Comparison of ENCODE assay signal across 30 cellular contexts in genomic region chr11:89604281-89604680, GRCh38.
"Had no signal": no experiment of that assay in that cellular context is flagged by ENCODE, and none has a peak within 500 bp of the region (broad histone marks: within the 10 kb centered on the region; RNA-seq: fewer than 3 reads in every experiment).

No MANE protein-coding gene starts in this region.

- H3K36me3 Mint-ChIP-seq: activated naive CD8-positive, alpha-beta T cell treated with anti-CD3 and anti-CD28 coated beads for 36 hours had no signal

- H3K4me3 ChIP-seq: K562, PC-9 had no signal

- H3K4me2 ChIP-seq: PC-9 had no signal

- FAIRE-seq: K562, RCC 7860, TTC549 had no signal

- DNase-seq: activated CD4-positive, alpha-beta T cell treated with anti-CD3 and anti-CD28 coated beads, Interleukin-2, amount 10 ng/mL, durations not matched to agents 24 days and 14 days; activated CD4-positive, alpha-beta T cell treated with anti-CD3 and anti-CD28 coated beads, Interleukin-2, amount 50 U/mL, for 4 hours; activated CD8-positive, alpha-beta T cell treated with anti-CD3 and anti-CD28 coated beads for 36 hours; activated effector memory CD4-positive, alpha-beta T cell treated with anti-CD3 and anti-CD28 coated beads, Interleukin-2, amount 50 U/mL, for 16 hours; activated naive CD4-positive, alpha-beta T cell; activated naive CD4-positive, alpha-beta T cell treated with anti-CD3 and anti-CD28 coated beads, Interleukin-2, amount 50 U/mL, for 16 hours; activated naive CD8-positive, alpha-beta T cell treated with anti-CD3 and anti-CD28 coated beads for 36 hours; activated T-cell treated with anti-CD3 and anti-CD28 coated beads, Interleukin-2, amount 50 U/mL, for 1 hour; activated T-cell treated with anti-CD3 and anti-CD28 coated beads, Interleukin-2, amount 50 U/mL, for 72 hours; amniotic stem cell; aorta; caudate nucleus; cerebellar nuclear complex; NCI-H1092 treated with DMSO at 0.1 percent for 48 hours; NCI-H1417; NCI-H187 treated with DMSO at 0.1 percent for 48 hours; NCI-H2081; NCI-H2171 treated with DMSO at 0.1 percent for 48 hours; NCI-H2227 treated with DMSO at 0.1 percent for 48 hours; NCI-H446; NCI-H524; NCI-H69; PC-9; SIG-M5 had no signal

- H3K9me3 Mint-ChIP-seq: activated CD4-positive, alpha-beta T cell treated with anti-CD3 and anti-CD28 coated beads, Interleukin-2, amount 10 ng/mL, durations not matched to agents 24 days and 14 days had no signal

- H3K27me3 Mint-ChIP-seq: activated CD4-positive, alpha-beta T cell treated with anti-CD3 and anti-CD28 coated beads, Interleukin-2, amount 10 ng/mL, durations not matched to agents 24 days and 14 days; activated CD8-positive, alpha-beta T cell treated with anti-CD3 and anti-CD28 coated beads for 36 hours; activated naive CD8-positive, alpha-beta T cell treated with anti-CD3 and anti-CD28 coated beads for 36 hours; activated T-helper 17 cell treated with anti-CD3 and anti-CD28 coated beads, Interleukin-2, amount 50 U/mL, for 72 hours had no signal

- H3K27ac Mint-ChIP-seq: activated CD4-positive, alpha-beta T cell treated with anti-CD3 and anti-CD28 coated beads, Interleukin-2, amount 10 ng/mL, durations not matched to agents 24 days and 14 days; activated CD8-positive, alpha-beta T cell treated with anti-CD3 and anti-CD28 coated beads for 36 hours; activated naive CD8-positive, alpha-beta T cell treated with anti-CD3 and anti-CD28 coated beads for 36 hours; activated T-cell treated with anti-CD3 and anti-CD28 coated beads, Interleukin-2, amount 50 U/mL, for 72 hours; activated T-helper 17 cell treated with anti-CD3 and anti-CD28 coated beads, Interleukin-2, amount 50 U/mL, for 72 hours had no signal

- H2AFZ ChIP-seq: PC-9 had no signal

- H3K27ac ChIP-seq: PC-9, RWPE1 had no signal

- ATAC-seq: activated CD8-positive, alpha-beta T cell treated with anti-CD3 and anti-CD28 coated beads for 36 hours; activated T-cell treated with anti-CD3 and anti-CD28 coated beads, Interleukin-2, amount 50 U/mL, for 72 hours; activated T-helper 17 cell treated with anti-CD3 and anti-CD28 coated beads, Interleukin-2, amount 50 U/mL, for 72 hours; K562; Right ventricle myocardium inferior had no signal

- H3K4me1 Mint-ChIP-seq: activated CD4-positive, alpha-beta T cell treated with anti-CD3 and anti-CD28 coated beads, Interleukin-2, amount 10 ng/mL, durations not matched to agents 24 days and 14 days; activated naive CD8-positive, alpha-beta T cell treated with anti-CD3 and anti-CD28 coated beads for 36 hours; activated T-helper 17 cell treated with anti-CD3 and anti-CD28 coated beads, Interleukin-2, amount 50 U/mL, for 72 hours had no signal

- H3K4me3 Mint-ChIP-seq: activated CD4-positive, alpha-beta T cell treated with anti-CD3 and anti-CD28 coated beads, Interleukin-2, amount 10 ng/mL, durations not matched to agents 24 days and 14 days; activated CD8-positive, alpha-beta T cell treated with anti-CD3 and anti-CD28 coated beads for 36 hours; activated naive CD8-positive, alpha-beta T cell treated with anti-CD3 and anti-CD28 coated beads for 36 hours; activated T-cell treated with anti-CD3 and anti-CD28 coated beads, Interleukin-2, amount 50 U/mL, for 72 hours; activated T-helper 17 cell treated with anti-CD3 and anti-CD28 coated beads, Interleukin-2, amount 50 U/mL, for 72 hours had no signal
